Comparison of ENCODE assay signal across 8 cellular contexts in genomic region chr1:234486858-234487830, GRCh38. TPM values are rescaled to one million over a fixed set of nuclear protein-coding genes. Genes with fewer than 3 reads are reported as not detected.
DNase-seq lines count a peak whose midpoint lies in the region; ATAC-seq and TF ChIP-seq lines count a peak whose summit lies in the region.

No MANE protein-coding gene starts in this region.

- no peak for TF ChIP-seq POLR2A in gastrocnemius medialis (IDR thresholded peaks at IDR 0.05)

- H3K36me3 Mint-ChIP-seq in activated naive CD4-positive, alpha-beta T cell treated with anti-CD3 and anti-CD28 coated beads, Interleukin-2, amount 50 U/mL, for 72 hours: no peaks in the 10 kb centered on the region
- no peaks in the 10 kb centered on the region for H3K36me3 Mint-ChIP-seq in activated T-helper 17 cell treated with anti-CD3 and anti-CD28 coated beads, Interleukin-2, amount 50 U/mL, for 72 hours (ENCODE audit: low read depth)

- peaks cover 15% of the 10 kb centered on the region for H3K27me3 Mint-ChIP-seq in activated T-helper 17 cell treated with anti-CD3 and anti-CD28 coated beads, Interleukin-2, amount 50 U/mL, for 72 hours

- H3K4me3 Mint-ChIP-seq in activated T-helper 17 cell treated with anti-CD3 and anti-CD28 coated beads, Interleukin-2, amount 50 U/mL, for 72 hours: peak overlapping the region; percentile 51

- H3K4me1 Mint-ChIP-seq in activated T-helper 17 cell treated with anti-CD3 and anti-CD28 coated beads, Interleukin-2, amount 50 U/mL, for 72 hours: peaks cover 10% of the 10 kb centered on the region

- peak overlapping the region; percentile 62 to 88 for H3K27ac Mint-ChIP-seq in activated naive CD4-positive, alpha-beta T cell treated with anti-CD3 and anti-CD28 coated beads, Interleukin-2, amount 50 U/mL, for 72 hours
- H3K27ac Mint-ChIP-seq in activated T-helper 17 cell treated with anti-CD3 and anti-CD28 coated beads, Interleukin-2, amount 50 U/mL, for 72 hours: peak overlapping the region; percentile 80

- H3K36me3 ChIP-seq in cardiac muscle cell (no peaks in the 10 kb centered on the region), gastrocnemius medialis (no peaks in the 10 kb centered on the region)

- H3K9me3 Mint-ChIP-seq in activated naive CD4-positive, alpha-beta T cell treated with anti-CD3 and anti-CD28 coated beads, Interleukin-2, amount 50 U/mL, for 72 hours: no peaks in the 10 kb centered on the region
- H3K9me3 Mint-ChIP-seq in activated T-helper 17 cell treated with anti-CD3 and anti-CD28 coated beads, Interleukin-2, amount 50 U/mL, for 72 hours: no peaks in the 10 kb centered on the region

- H3K4me3 ChIP-seq in cardiac muscle cell (no peak overlapping the region), gastrocnemius medialis (no peak overlapping the region)

- peak; percentile 6 to 12 for ATAC-seq in activated naive CD4-positive, alpha-beta T cell treated with anti-CD3 and anti-CD28 coated beads, Interleukin-2, amount 50 U/mL, for 72 hours
- ATAC-seq in activated T-helper 17 cell treated with anti-CD3 and anti-CD28 coated beads, Interleukin-2, amount 50 U/mL, for 72 hours (replicated peaks): no peak
- peak; percentile 81 to 91 for ATAC-seq in gastrocnemius medialis
- no peak for ATAC-seq in activated CD4-positive, CD25-positive, alpha-beta regulatory T cell treated with anti-CD3 and anti-CD28 coated beads, Interleukin-2, amount 50 U/mL, for 24 hours

- TF ChIP-seq CTCF in cardiac muscle cell (IDR thresholded peaks at IDR 0.05; ENCODE audit: low read depth, low read length): peak; percentile 75
- TF ChIP-seq CTCF in gastrocnemius medialis (IDR thresholded peaks at IDR 0.05 in 4 of 5, conservative IDR thresholded peaks at IDR 0.05 in 1 of 5): peak in 4 of 5 experiments; percentile 53 to 79 (median 66)

- H3K27ac ChIP-seq in cardiac muscle cell (no peak overlapping the region), gastrocnemius medialis (peak overlapping the region in 1 of 4 donors; percentile 6)

- intact Hi-C loops in gastrocnemius medialis (cut with DNase I; ENCODE audit: low total_unique reads): loop anchor here (10.0 kb wide), 1 partner anchor 928 kb away; no protein-coding TSS in a partner anchor

- DNase-seq in activated naive CD4-positive, alpha-beta T cell treated with anti-CD3 and anti-CD28 coated beads, Interleukin-2, amount 50 U/mL, for 72 hours (ENCODE audit: low spot score in 2 of 2): no peak
- no peak for DNase-seq in activated naive CD4-positive, alpha-beta T cell treated with anti-CD3 and anti-CD28 coated beads, Interleukin-2, amount 50 U/mL, for 16 hours
- peak; percentile 76 for DNase-seq in NCI-H1694 treated with DMSO at 0.1 percent for 48 hours (lab: John Stamatoyannopoulos, UW)
- DNase-seq in cardiac muscle cell (ENCODE audit: low read depth in 1 of 2, low spot score in 1 of 2): peak; percentile 40 to 89
- peak in 1 of 2 donors; percentile 45 for DNase-seq in gastrocnemius medialis
- DNase-seq in activated CD4-positive, CD25-positive, alpha-beta regulatory T cell treated with anti-CD3 and anti-CD28 coated beads, Interleukin-2, amount 50 U/mL, for 72 hours: no peak

- H3K4me1 ChIP-seq in cardiac muscle cell (ENCODE audit: low read depth) (peaks cover 16% of the 10 kb centered on the region), gastrocnemius medialis (peaks cover 3% of the 10 kb centered on the region in 2 donors)

- in situ Hi-C loops in gastrocnemius medialis (cut with MboI; ENCODE audit: low sequenced_read_pairs in 4 of 4): loop anchor here in 3 of 4 donors (25.0 kb wide), 3 partner anchors 250 to 400 kb away; no protein-coding TSS in a partner anchor

- H3K9me3 ChIP-seq in cardiac muscle cell (ENCODE audit: low read depth): no peaks in the 10 kb centered on the region
- no peaks in the 10 kb centered on the region for H3K9me3 ChIP-seq in gastrocnemius medialis

- H3K27me3 ChIP-seq in cardiac muscle cell (peaks cover 22% of the 10 kb centered on the region), gastrocnemius medialis (no peaks in the 10 kb centered on the region)

RNA-seq across cellular contexts. Expression of gene TARBP1, which starts 8.2 kb away (rescaled TPM):
- total RNA-seq in activated naive CD4-positive, alpha-beta T cell treated with anti-CD3 and anti-CD28 coated beads, Interleukin-2, amount 50 U/mL, for 72 hours: 10 to 100 TPM; 32.1 to 49.5 TPM
- total RNA-seq in activated T-helper 17 cell treated with anti-CD3 and anti-CD28 coated beads, Interleukin-2, amount 50 U/mL, for 72 hours: 10 to 100 TPM; 20.7 to 22.2 TPM
- total RNA-seq in cardiac muscle cell (14.4 and 34.3 TPM in 2 replicates), gastrocnemius medialis (10 to 100 TPM in 1 of 4 donors, 1 to 10 TPM in 3; 5.7 to 11.9 (median 8.2) TPM)
- polyA plus RNA-seq in cardiac muscle cell: 25.6 and 44.2 TPM in 2 replicates

Comparison
In these comparisons a context has a peak if more than half of its experiments do, and no peak if none do; other contexts are left out.
1. ATAC-seq: peak in activated naive CD4-positive, alpha-beta T cell treated with anti-CD3 and anti-CD28 coated beads, Interleukin-2, amount 50 U/mL, for 72 hours (2 of 2) and gastrocnemius medialis (2 of 2); none in activated T-helper 17 cell treated with anti-CD3 and anti-CD28 coated beads, Interleukin-2, amount 50 U/mL, for 72 hours (single experiment) and activated CD4-positive, CD25-positive, alpha-beta regulatory T cell treated with anti-CD3 and anti-CD28 coated beads, Interleukin-2, amount 50 U/mL, for 24 hours (0 of 2).
2. DNase-seq: peak in NCI-H1694 treated with DMSO at 0.1 percent for 48 hours (single experiment) and cardiac muscle cell (2 of 2); none in activated naive CD4-positive, alpha-beta T cell treated with anti-CD3 and anti-CD28 coated beads, Interleukin-2, amount 50 U/mL, for 72 hours (0 of 2), activated naive CD4-positive, alpha-beta T cell treated with anti-CD3 and anti-CD28 coated beads, Interleukin-2, amount 50 U/mL, for 16 hours (single experiment) and activated CD4-positive, CD25-positive, alpha-beta regulatory T cell treated with anti-CD3 and anti-CD28 coated beads, Interleukin-2, amount 50 U/mL, for 72 hours (single experiment).